1 cellular context compared by ENCODE assay signal in genomic region chr5:122775713-122776084, GRCh38.
TF ChIP-seq lines count a peak whose summit lies in the region.

No MANE protein-coding gene starts in this region.

TF ChIP-seq in H1, 55 proteins besides CTCF, POLR2A, EP300 and RAD21:
- TF ChIP-seq CHD7 (IDR thresholded peaks at IDR 0.05; ENCODE audit: insufficient replicate concordance, low read length) (no peak), ZNF274 (IDR thresholded peaks at IDR 0.05; ENCODE audit: borderline replicate concordance, extremely low read depth, low read length) (no peak), HDAC2 (IDR thresholded peaks at IDR 0.05; ENCODE audit: borderline replicate concordance in 1 of 2, low read depth in 2 of 2, low read length in 2 of 2) (no peak), CREB1 (IDR thresholded peaks at IDR 0.05) (no peak), EGR1 (IDR thresholded peaks at IDR 0.05; ENCODE audit: borderline replicate concordance, low read depth, low read length) (no peak)
